ENCODE assay signal across 10 cellular contexts in genomic region chr4:154506253-154506652, GRCh38. TPM values are rescaled to one million over a fixed set of nuclear protein-coding genes. Genes with fewer than 3 reads are reported as not detected.
DNase-seq lines count a peak whose midpoint lies in the region; ATAC-seq and TF ChIP-seq lines count a peak whose summit lies in the region.
"Had no signal": no experiment of that assay in that cellular context is flagged by ENCODE, and none has a peak within 500 bp of the region (broad histone marks: within the 10 kb centered on the region; RNA-seq: fewer than 3 reads in every experiment).

No MANE protein-coding gene starts in this region.

- CTCF ChIA-PET in CD4-positive, alpha-beta T cell (lab: Charles Lee): interaction anchor here (0.8 kb wide), 1 partner anchor 12 kb away, joined by 3 read pairs; no protein-coding TSS in a partner anchor
- CTCF ChIA-PET in PC-9 (lab: Charles Lee): interaction anchor here (0.9 to 1.8 kb wide), 3 partner anchors 43 to 112 kb away, joined by 3 to 9 read pairs (median 5); partner anchors contain the start of gene PLRG1

- H3K27me3 ChIP-seq in CD4-positive, alpha-beta T cell (ENCODE audit: control insufficient read depth, insufficient read depth, low read length): peaks cover 4% of the 10 kb centered on the region
- H3K27me3 ChIP-seq in PC-9 (ENCODE audit: insufficient read depth, low read depth): no peaks in the 10 kb centered on the region

- no peaks in the 10 kb centered on the region for H3K4me1 Mint-ChIP-seq in CD4-positive, alpha-beta T cell (ENCODE audit: low read depth)

- no peak overlapping the region for H3K4me3 Mint-ChIP-seq in CD4-positive, alpha-beta T cell

- no peaks in the 10 kb centered on the region for H3K79me2 ChIP-seq in PC-9 (ENCODE audit: low read depth)

- peak; percentile 17 for TF ChIP-seq CTCF in CD4-positive, alpha-beta T cell (IDR thresholded peaks at IDR 0.05)
- peak; percentile 30; the same call in 1 of the 2 replicates for TF ChIP-seq CTCF in PC-9 (conservative IDR thresholded peaks at IDR 0.05)

- H3K4me2 ChIP-seq in PC-9: peak overlapping the region; percentile 64

- H3K9me3 ChIP-seq in CD4-positive, alpha-beta T cell (ENCODE audit: control insufficient read depth, low read length): no peaks in the 10 kb centered on the region
- H3K9me3 ChIP-seq in PC-9 (ENCODE audit: insufficient read depth, low read depth): no peaks in the 10 kb centered on the region

- H2AFZ ChIP-seq in PC-9: no peak overlapping the region

- BruUV-seq in PC-9 (replicated peaks; lab: Mats Ljungman, UMichigan): no TSS peak

- H3F3A ChIP-seq in PC-9 (ENCODE audit: insufficient read depth, low read depth): peaks cover 15% of the 10 kb centered on the region; the same call in 1 of the 2 replicates

- no peaks in the 10 kb centered on the region for H3K9me2 ChIP-seq in PC-9 (ENCODE audit: insufficient read depth)

- no peaks in the 10 kb centered on the region for H4K20me1 ChIP-seq in PC-9 (ENCODE audit: insufficient read depth)

- no peaks in the 10 kb centered on the region for H3K9me3 Mint-ChIP-seq in CD4-positive, alpha-beta T cell

- no peak for DNase-seq in CD4-positive, alpha-beta T cell
- no peak for DNase-seq in PC-9
- peak; percentile 14 for DNase-seq in fibroblast of the conjunctiva (ENCODE audit: low read depth)
- peak; percentile 70 for DNase-seq in superior temporal gyrus (ENCODE audit: extremely low spot score)
- no peak for DNase-seq in NCI-H524 (lab: John Stamatoyannopoulos, UW)

- no peak overlapping the region for H3K27ac ChIP-seq in CD4-positive, alpha-beta T cell (ENCODE audit: low read depth, low read length)
- H3K27ac ChIP-seq in PC-9: peak overlapping the region; percentile 89
- H3K27ac ChIP-seq: HL-60 had no signal

- H3K4me3 ChIP-seq in PC-9: peak overlapping the region; percentile 14; the same call in 1 of the 2 replicates

- no peak for ATAC-seq in CD4-positive, alpha-beta T cell (ENCODE audit: poor library complexity)
- ATAC-seq in GM21825 (IDR thresholded peaks at IDR 0.05; ENCODE audit: unreplicated experiment) (peak; percentile 72), GM19035 (IDR thresholded peaks at IDR 0.05; ENCODE audit: unreplicated experiment) (no peak), HG03108 (IDR thresholded peaks at IDR 0.05; ENCODE audit: unreplicated experiment) (no peak)

- H3K27ac Mint-ChIP-seq in CD4-positive, alpha-beta T cell: no peak overlapping the region

- peaks cover 50% of the 10 kb centered on the region for H3K27me3 Mint-ChIP-seq in CD4-positive, alpha-beta T cell

- H3K36me3 ChIP-seq in PC-9 (ENCODE audit: low read depth): no peaks in the 10 kb centered on the region

- H3K36me3 Mint-ChIP-seq in CD4-positive, alpha-beta T cell (ENCODE audit: low read depth): no peaks in the 10 kb centered on the region

- intact Hi-C loops in CD4-positive, alpha-beta T cell (cut with DNase I, micrococcal nuclease): loop anchor here (5.0 to 10.0 kb wide), 3 partner anchors 171 to 721 kb away; partner anchors contain the start of gene SFRP2 (in 1 of the 2)
- intact Hi-C loops in PC-9 (cut with micrococcal nuclease; ENCODE audit: unreplicated experiment): loop anchor here (2.0 kb wide), 1 partner anchor 117 kb away; no protein-coding TSS in a partner anchor

- H3K4me1 ChIP-seq in PC-9 (replicated peaks; ENCODE audit: insufficient read depth): peaks cover 19% of the 10 kb centered on the region

- POLR2A ChIA-PET in CD4-positive, alpha-beta T cell (lab: Charles Lee): no interaction called here
- POLR2A ChIA-PET in PC-9 (lab: Charles Lee; ENCODE audit: unreplicated experiment): interaction anchor here (0.5 kb wide), 1 partner anchor 25 kb away, joined by 8 read pairs; no protein-coding TSS in a partner anchor

RNA-seq across cellular contexts. Expression of gene DCHS2, which starts 14.7 kb away (rescaled TPM):
- under 1 TPM; 0.16 to 0.22 TPM for total RNA-seq in CD4-positive, alpha-beta T cell
- total RNA-seq in PC-9 (2021): 0.02 and 0.15 TPM in 2 replicates

RNA-seq across cellular contexts. Expression of gene PLRG1, which starts 43.9 kb away (rescaled TPM):
- 10 to 100 TPM; 41.1 to 44.8 TPM for total RNA-seq in CD4-positive, alpha-beta T cell
- total RNA-seq in PC-9 (2021): 60.8 and 80.7 TPM in 2 replicates

RNA-seq across cellular contexts. Expression of gene FGB, which starts 56.6 kb away (rescaled TPM):
- not detected for total RNA-seq in CD4-positive, alpha-beta T cell
- not detected in 2 replicates for total RNA-seq in PC-9 (2021)
- total RNA-seq: temporal lobe had no signal

Comparison
In these comparisons a context has a peak if more than half of its experiments do, and no peak if none do; other contexts are left out.
1. DNase-seq: peak in fibroblast of the conjunctiva (single experiment) and superior temporal gyrus (single experiment); none in CD4-positive, alpha-beta T cell (0 of 10), PC-9 (0 of 2) and NCI-H524 (0 of 2).